1 cellular context compared by ENCODE assay signal in genomic region chr16:89108412-89108811, GRCh38.
TF ChIP-seq lines count a peak whose summit lies in the region.

No MANE protein-coding gene starts in this region.

TF ChIP-seq in K562, 482 proteins besides CTCF, POLR2A, EP300 and RAD21 (continued from another document):
- TF ChIP-seq UBTF (IDR thresholded peaks at IDR 0.05; ENCODE audit: borderline replicate concordance in 1 of 2, low read depth in 2 of 2, low read length in 2 of 2) (no peak), ZFP91 (CRISPR knock-in tag; IDR thresholded peaks at IDR 0.05) (no peak), ZNF121 (CRISPR knock-in tag; conservative IDR thresholded peaks at IDR 0.05) (no peak), ZNF124 (CRISPR knock-in tag; IDR thresholded peaks at IDR 0.05) (no peak), GATAD2A (IDR thresholded peaks at IDR 0.05) (no peak), NELFE (IDR thresholded peaks at IDR 0.05; ENCODE audit: insufficient read depth, insufficient read length) (no peak), PURB (CRISPR knock-in tag; IDR thresholded peaks at IDR 0.05; ENCODE audit: low read depth) (no peak), RERE (CRISPR knock-in tag; IDR thresholded peaks at IDR 0.05; ENCODE audit: borderline replicate concordance) (no peak), RBBP5 (IDR thresholded peaks at IDR 0.05; ENCODE audit: borderline replicate concordance, insufficient read depth, low read length, poor library complexity, severe bottlenecking) (no peak), MLX (CRISPR knock-in tag; conservative IDR thresholded peaks at IDR 0.05) (no peak)
